In genomic region chr3:102020670-102021069, GRCh38 we compare ENCODE assay signal across 20 cellular contexts.
DNase-seq lines count a peak whose midpoint lies in the region; ATAC-seq lines count a peak whose summit lies in the region.
"Had no signal": no experiment of that assay in that cellular context is flagged by ENCODE, and none has a peak within 500 bp of the region (broad histone marks: within the 10 kb centered on the region; RNA-seq: fewer than 3 reads in every experiment).

No MANE protein-coding gene starts in this region.

- intact Hi-C loops in dendritic cell treated with granulocyte-macrophage colony-stimulating factor and Interleukin-4, amounts not matched to agents 40 ng/mL and 50 ng/mL, for 4 days (cut with micrococcal nuclease) = loop anchor here (5.0 to 10.0 kb wide), 2 partner anchors 184 to 203 kb away; no protein-coding TSS in a partner anchor

- no peak overlapping the region for H3K4me3 Mint-ChIP-seq in dendritic cell treated with granulocyte-macrophage colony-stimulating factor and Interleukin-4, amounts not matched to agents 40 ng/mL and 50 ng/mL, for 4 days
- H3K4me3 Mint-ChIP-seq in stimulated activated memory B cell treated with anti-CD40 and anti-IgM and Interleukin-4, amounts not matched to agents 10 μg/mL and 1 μg/mL and 100 μg/mL, for 72 hours = no peak overlapping the region
- H3K4me3 Mint-ChIP-seq: CD4-positive, alpha-beta T cell; H9; HFFc6; T-helper 1 cell treated with Interleukin-12 subunit alpha and Interleukin-12 subunit beta and Interleukin-4 antibody, amounts not matched to agents 30 μg/mL and 1 μg/mL, for 36 hours had no signal

- peak; percentile 21 for DNase-seq in SIG-M5 treated with dmso at 0.1 percent for 504 hours (lab: John Stamatoyannopoulos, UW; ENCODE audit: unreplicated experiment)
- no peak for DNase-seq in SIG-M5 (lab: John Stamatoyannopoulos, UW)
- DNase-seq in MV-4-11 (lab: John Stamatoyannopoulos, UW) = peak; percentile 36
- no peak for DNase-seq in NCI-H2029 treated with DMSO at 0.1 percent for 48 hours (lab: John Stamatoyannopoulos, UW)
- DNase-seq in NCI-H446 treated with DMSO at 0.1 percent for 48 hours (lab: John Stamatoyannopoulos, UW) = no peak
- DNase-seq in NCI-H226 = no peak
- DNase-seq: 8988T; CD4-positive, alpha-beta T cell; COR-L47; DMS79 treated with DMSO at 0.1 percent for 48 hours; H9; HFFc6; NCI-H1105; NCI-H146; NCI-H2029; NCI-H526; Peyer's patch had no signal

- H3K27me3 Mint-ChIP-seq in dendritic cell treated with granulocyte-macrophage colony-stimulating factor and Interleukin-4, amounts not matched to agents 40 ng/mL and 50 ng/mL, for 4 days = peaks cover 3% of the 10 kb centered on the region
- H3K27me3 Mint-ChIP-seq in stimulated activated memory B cell treated with anti-CD40 and anti-IgM and Interleukin-4, amounts not matched to agents 10 μg/mL and 1 μg/mL and 100 μg/mL, for 72 hours = no peaks in the 10 kb centered on the region
- H3K27me3 Mint-ChIP-seq: CD4-positive, alpha-beta T cell had no signal

- peaks cover 32% of the 10 kb centered on the region for H3K4me1 Mint-ChIP-seq in dendritic cell treated with granulocyte-macrophage colony-stimulating factor and Interleukin-4, amounts not matched to agents 40 ng/mL and 50 ng/mL, for 4 days (ENCODE audit: low read depth)
- peaks cover 63% of the 10 kb centered on the region for H3K4me1 Mint-ChIP-seq in stimulated activated memory B cell treated with anti-CD40 and anti-IgM and Interleukin-4, amounts not matched to agents 10 μg/mL and 1 μg/mL and 100 μg/mL, for 72 hours
- H3K4me1 Mint-ChIP-seq: H9 had no signal

- peaks cover 8% of the 10 kb centered on the region for H3K9me3 Mint-ChIP-seq in dendritic cell treated with granulocyte-macrophage colony-stimulating factor and Interleukin-4, amounts not matched to agents 40 ng/mL and 50 ng/mL, for 4 days
- peaks cover 3% of the 10 kb centered on the region for H3K9me3 Mint-ChIP-seq in stimulated activated memory B cell treated with anti-CD40 and anti-IgM and Interleukin-4, amounts not matched to agents 10 μg/mL and 1 μg/mL and 100 μg/mL, for 72 hours
- H3K9me3 Mint-ChIP-seq: CD4-positive, alpha-beta T cell; H9; HFFc6 had no signal

- H3K36me3 Mint-ChIP-seq in dendritic cell treated with granulocyte-macrophage colony-stimulating factor and Interleukin-4, amounts not matched to agents 40 ng/mL and 50 ng/mL, for 4 days (ENCODE audit: low read depth) = no peaks in the 10 kb centered on the region
- H3K36me3 Mint-ChIP-seq in stimulated activated memory B cell treated with anti-CD40 and anti-IgM and Interleukin-4, amounts not matched to agents 10 μg/mL and 1 μg/mL and 100 μg/mL, for 72 hours = no peaks in the 10 kb centered on the region

- ATAC-seq in stimulated activated memory B cell treated with anti-CD40 and anti-IgM and Interleukin-4, amounts not matched to agents 10 μg/mL and 1 μg/mL and 100 μg/mL, for 72 hours = no peak

- peak overlapping the region; percentile 39 for H3K27ac Mint-ChIP-seq in dendritic cell treated with granulocyte-macrophage colony-stimulating factor and Interleukin-4, amounts not matched to agents 40 ng/mL and 50 ng/mL, for 4 days
- peak overlapping the region; percentile 76 for H3K27ac Mint-ChIP-seq in stimulated activated memory B cell treated with anti-CD40 and anti-IgM and Interleukin-4, amounts not matched to agents 10 μg/mL and 1 μg/mL and 100 μg/mL, for 72 hours
- H3K27ac Mint-ChIP-seq: CD4-positive, alpha-beta T cell; H9; HFFc6; T-helper 1 cell treated with Interleukin-12 subunit alpha and Interleukin-12 subunit beta and Interleukin-4 antibody, amounts not matched to agents 30 μg/mL and 1 μg/mL, for 36 hours had no signal

Comparison
In these comparisons a context has a peak if more than half of its experiments do, and no peak if none do; other contexts are left out.
1. DNase-seq: peak in SIG-M5 treated with dmso at 0.1 percent for 504 hours (single experiment) and MV-4-11 (single experiment); none in SIG-M5 (single experiment), NCI-H2029 treated with DMSO at 0.1 percent for 48 hours (single experiment), NCI-H446 treated with DMSO at 0.1 percent for 48 hours (single experiment) and NCI-H226 (single experiment).